Comparison of ENCODE assay signal across 8 cellular contexts in genomic region chr3:40584625-40585189, GRCh38. TPM values are rescaled to one million over a fixed set of nuclear protein-coding genes. Genes with fewer than 3 reads are reported as not detected.
DNase-seq lines count a peak whose midpoint lies in the region; ATAC-seq and TF ChIP-seq lines count a peak whose summit lies in the region.

No MANE protein-coding gene starts in this region.

- H3F3A ChIP-seq in OCI-LY1 (ENCODE audit: insufficient read depth, low read length): no peaks in the 10 kb centered on the region

- H3K4me2 ChIP-seq in OCI-LY1 (ENCODE audit: low read length): no peak overlapping the region

- H3K4me3 Mint-ChIP-seq in mesothelial cell of epicardium: peak overlapping the region; percentile 40

- peak; percentile 97 for TF ChIP-seq CTCF in OCI-LY1 (IDR thresholded peaks at IDR 0.05; ENCODE audit: low read length)
- peak; percentile 94 for TF ChIP-seq CTCF in mesothelial cell of epicardium (IDR thresholded peaks at IDR 0.05; ENCODE audit: unreplicated experiment)

- H3K36me3 ChIP-seq in OCI-LY1 (ENCODE audit: insufficient read depth, low read length): no peaks in the 10 kb centered on the region

- H3K9me3 Mint-ChIP-seq in mesothelial cell of epicardium: no peaks in the 10 kb centered on the region

- no peaks in the 10 kb centered on the region for H3K9me2 ChIP-seq in OCI-LY1 (ENCODE audit: low read depth, low read length)

- DNase-seq in DMS153 treated with DMSO at 0.1 percent for 48 hours (lab: John Stamatoyannopoulos, UW; ENCODE audit: unreplicated experiment) (peak; percentile 0), DMS153 (lab: John Stamatoyannopoulos, UW) (no peak), activated T-cell treated with anti-CD3 and anti-CD28 coated beads for 1 hour (ENCODE audit: low read depth) (peak; percentile 63), epidermal melanocyte (ENCODE audit: insufficient read length, low spot score) (peak; percentile 40), mesothelial cell of epicardium (ENCODE audit: low spot score in 2 of 2, unreplicated experiment in 2 of 2) (peak; percentile 77 to 94)
- peak; percentile 29 to 53 for DNase-seq in stimulated activated CD8-positive, alpha-beta memory T cell treated with anti-CD3 and anti-CD28 coated beads, Interleukin-2, amount 100 ng/mL, for 1 hour (ENCODE audit: low read depth in 2 of 2)

- no peak overlapping the region for H3K9ac ChIP-seq in OCI-LY1 (ENCODE audit: low read length)

- no peaks in the 10 kb centered on the region for H3K9me3 ChIP-seq in OCI-LY1 (ENCODE audit: low read length)

- no peak overlapping the region for H2AFZ ChIP-seq in OCI-LY1 (ENCODE audit: low read length)

- H3K4me1 ChIP-seq in OCI-LY1 (ENCODE audit: insufficient read depth, low read length, severe bottlenecking): no peaks in the 10 kb centered on the region

- H3K36me3 Mint-ChIP-seq in mesothelial cell of epicardium: no peaks in the 10 kb centered on the region

- H3K4me1 Mint-ChIP-seq in mesothelial cell of epicardium: peaks cover 22% of the 10 kb centered on the region

- no peak overlapping the region for H3K27ac ChIP-seq in OCI-LY1 (ENCODE audit: low read depth, low read length, poor library complexity, severe bottlenecking)

- ATAC-seq in HG03280 (IDR thresholded peaks at IDR 0.05; ENCODE audit: unreplicated experiment): peak; percentile 68

- H4K20me1 ChIP-seq in OCI-LY1 (ENCODE audit: insufficient read depth, low read length): no peaks in the 10 kb centered on the region

- no peaks in the 10 kb centered on the region for H3K27me3 ChIP-seq in OCI-LY1 (ENCODE audit: insufficient read depth, low read length)

- no peaks in the 10 kb centered on the region for H3K79me2 ChIP-seq in OCI-LY1 (ENCODE audit: insufficient read depth, low read length)

- peaks cover 4% of the 10 kb centered on the region for H3K27me3 Mint-ChIP-seq in mesothelial cell of epicardium (ENCODE audit: low read depth)

- H3K4me3 ChIP-seq in OCI-LY1 (ENCODE audit: low read depth, low read length, poor library complexity, severe bottlenecking): no peak overlapping the region

- peak overlapping the region; percentile 88 for H3K27ac Mint-ChIP-seq in mesothelial cell of epicardium

RNA-seq across cellular contexts. Expression of gene ZNF621, which starts 59.9 kb away (rescaled TPM):
- total RNA-seq in mesothelial cell of epicardium: 30.4 to 32.0 TPM (median 30.5 TPM) in 3 replicates
